Comparison of ENCODE assay signal across 8 cellular contexts in the genomic region with DNA sequence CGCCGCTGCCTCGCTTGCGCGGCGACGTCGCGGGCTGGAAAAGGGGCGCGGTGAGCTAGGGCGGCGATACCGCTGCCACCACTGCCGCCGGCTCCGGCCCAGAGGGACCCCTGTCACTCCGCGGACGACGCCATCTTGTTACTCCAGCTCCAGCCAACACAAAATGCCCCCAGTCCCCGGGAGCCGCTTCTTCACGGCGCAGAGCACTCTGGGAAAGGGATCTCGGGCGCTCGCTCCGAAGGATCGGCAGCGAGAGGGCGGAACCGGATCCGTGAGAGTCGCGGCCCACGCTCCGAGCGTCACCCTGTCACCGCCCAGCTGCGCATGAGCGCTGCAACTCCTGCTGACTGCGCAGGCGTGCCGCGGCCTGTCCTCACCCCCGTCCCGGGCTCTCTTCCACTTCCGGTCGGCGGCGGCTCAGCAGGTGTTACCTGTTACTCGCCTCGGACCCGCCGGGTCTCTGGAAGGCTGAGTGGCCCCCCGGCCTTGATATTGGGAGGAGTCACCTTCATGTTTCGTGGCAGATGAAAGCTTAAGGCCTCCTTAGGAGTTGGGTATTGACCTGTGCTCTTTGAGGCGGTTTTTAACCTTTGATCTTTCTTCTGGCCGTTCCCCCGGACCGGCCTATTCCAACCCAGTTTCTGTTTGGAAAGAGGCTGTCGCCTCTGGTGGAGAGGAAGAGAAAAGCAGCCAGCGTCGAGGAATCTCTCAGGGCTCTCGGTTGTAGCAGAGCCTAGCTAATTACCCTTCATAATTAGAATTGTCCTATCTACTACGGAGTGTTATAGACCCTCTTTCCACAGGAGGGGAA. TPM values are rescaled to one million over a fixed set of nuclear protein-coding genes. Genes with fewer than 3 reads are reported as not detected.
DNase-seq lines count a peak whose midpoint lies in the region; ATAC-seq and TF ChIP-seq lines count a peak whose summit lies in the region.

A gene (minus strand): TSS at position 213 of the 811 bp plus-strand sequence. CDS start 475 bp downstream, outside the sequence.

- TF ChIP-seq EP300 in Ishikawa (IDR thresholded peaks at IDR 0.05; ENCODE audit: borderline replicate concordance) = no peak

- peaks cover 30% of the 10 kb centered on the region for H3K4me1 ChIP-seq in mucosa of descending colon (ENCODE audit: low read depth)

- H3K9me3 ChIP-seq in mucosa of descending colon = no peaks in the 10 kb centered on the region

- H3K4me3 ChIP-seq in epithelial cell of esophagus (ENCODE audit: low read length) (peak within 1 kb of the TSS; percentile 100), mucosa of descending colon (peak within 1 kb of the TSS; percentile 90)

- intact Hi-C loops in mucosa of descending colon (cut with DNase I, micrococcal nuclease) = no loop called here

- ATAC-seq in GM21576 (IDR thresholded peaks at IDR 0.05; ENCODE audit: unreplicated experiment) (peak; percentile 89), mucosa of descending colon (peak; percentile 93)

- H3K36me3 ChIP-seq in mucosa of descending colon (ENCODE audit: low read depth) = no peaks in the 10 kb centered on the region

- DNase-seq in DMS53 (lab: John Stamatoyannopoulos, UW) = peak; percentile 100
- DNase-seq in OCI-M2 (lab: John Stamatoyannopoulos, UW; ENCODE audit: unreplicated experiment) = peak; percentile 94
- peak; percentile 98 for DNase-seq in activated T-cell treated with anti-CD3 and anti-CD28 coated beads for 4 hours
- peak; percentile 99 for DNase-seq in epithelial cell of esophagus (ENCODE audit: low read depth)
- DNase-seq in mucosa of descending colon = peak; percentile 98 to 100 (median 99)
- DNase-seq in stimulated activated CD8-positive, alpha-beta memory T cell treated with anti-CD3 and anti-CD28 coated beads, Interleukin-4, amount 100 ng/mL, for 24 hours (ENCODE audit: low read depth) = peak; percentile 99

- peak; percentile 95 for TF ChIP-seq CTCF in epithelial cell of esophagus (IDR thresholded peaks at IDR 0.05; ENCODE audit: insufficient read depth, low read depth, low read length, missing control alignments)
- peak; percentile 60 for TF ChIP-seq CTCF in mucosa of descending colon (IDR thresholded peaks at IDR 0.05)

- peak; percentile 62 for TF ChIP-seq RAD21 in Ishikawa (IDR thresholded peaks at IDR 0.05; ENCODE audit: low read depth)

TF ChIP-seq in Ishikawa, 13 proteins besides CTCF, POLR2A, EP300 and RAD21:
- TF ChIP-seq NFIC (IDR thresholded peaks at IDR 0.05) (no peak), TAF1 (IDR thresholded peaks at IDR 0.05; ENCODE audit: low read depth) (peak; percentile 97), ZBTB7A (IDR thresholded peaks at IDR 0.05; ENCODE audit: low read depth) (no peak), FOXM1 (IDR thresholded peaks at IDR 0.05; ENCODE audit: borderline replicate concordance, low read depth) (peak; percentile 26; the same call in 1 of the 2 replicates), TEAD4 (IDR thresholded peaks at IDR 0.05) (peak; percentile 66), CEBPB (IDR thresholded peaks at IDR 0.05) (no peak), TCF12 (IDR thresholded peaks at IDR 0.05; ENCODE audit: low read depth) (peak; percentile 58), CREB1 (IDR thresholded peaks at IDR 0.05; ENCODE audit: low read depth) (peak; percentile 70), YY1 (IDR thresholded peaks at IDR 0.05; ENCODE audit: low read depth) (peak; percentile 95), EGR1 (IDR thresholded peaks at IDR 0.05) (peak; percentile 92)
- TF ChIP-seq, protein P1, sequence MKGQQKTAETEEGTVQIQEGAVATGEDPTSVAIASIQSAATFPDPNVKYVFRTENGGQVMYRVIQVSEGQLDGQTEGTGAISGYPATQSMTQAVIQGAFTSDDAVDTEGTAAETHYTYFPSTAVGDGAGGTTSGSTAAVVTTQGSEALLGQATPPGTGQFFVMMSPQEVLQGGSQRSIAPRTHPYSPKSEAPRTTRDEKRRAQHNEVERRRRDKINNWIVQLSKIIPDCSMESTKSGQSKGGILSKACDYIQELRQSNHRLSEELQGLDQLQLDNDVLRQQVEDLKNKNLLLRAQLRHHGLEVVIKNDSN (IDR thresholded peaks at IDR 0.05) = peak; percentile 44; the same call in 1 of the 2 replicates
- TF ChIP-seq, protein P2, sequence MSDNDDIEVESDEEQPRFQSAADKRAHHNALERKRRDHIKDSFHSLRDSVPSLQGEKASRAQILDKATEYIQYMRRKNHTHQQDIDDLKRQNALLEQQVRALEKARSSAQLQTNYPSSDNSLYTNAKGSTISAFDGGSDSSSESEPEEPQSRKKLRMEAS (IDR thresholded peaks at IDR 0.05) = peak; percentile 69

RNA-seq across cellular contexts. Expression of the gene that starts here (rescaled TPM):
- 100 to 1,000 TPM; 200 to 233 (median 224) TPM for total RNA-seq in mucosa of descending colon

Comparison
In these comparisons a context has a peak if more than half of its experiments do, and no peak if none do; other contexts are left out.
1. Peak in every context shown above with its lines: DNase-seq, ATAC-seq and H3K4me3 ChIP-seq.